In the genomic region with DNA sequence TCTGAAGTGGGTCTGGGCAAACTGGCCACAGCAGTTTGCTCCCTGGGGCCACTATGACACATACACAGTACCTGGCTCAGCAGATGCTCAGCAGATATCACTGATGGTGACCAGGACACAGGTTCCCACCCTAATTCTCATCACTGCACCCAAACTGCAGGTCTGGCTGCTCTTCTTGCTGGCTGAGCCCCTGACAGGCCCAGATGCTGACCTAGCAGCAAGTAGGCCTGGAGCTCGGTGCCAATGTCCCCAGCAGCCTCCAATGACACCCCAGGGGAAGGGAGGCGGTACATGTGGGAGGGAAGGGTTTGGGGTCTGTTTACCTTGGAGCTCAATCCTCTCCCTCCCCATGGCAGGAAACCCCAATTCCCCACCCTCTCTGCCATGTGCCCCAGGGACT, we compare ENCODE assay signal across 15 cellular contexts. TPM values are rescaled to one million over a fixed set of nuclear protein-coding genes. Genes with fewer than 3 reads are reported as not detected.
A peak's percentile ranks its signal among the peaks of the same experiment; 100 is the strongest.
DNase-seq lines count a peak whose midpoint lies in the region; ATAC-seq and TF ChIP-seq lines count a peak whose summit lies in the region.
"Had no signal": no experiment of that assay in that cellular context is flagged by ENCODE, and none has a peak within 500 bp of the region (broad histone marks: within the 10 kb centered on the region; RNA-seq: fewer than 3 reads in every experiment).

No MANE protein-coding gene starts in this region.

- no peak overlapping the region for H2BK15ac ChIP-seq in neuronal stem cell (ENCODE audit: low read length)

- no peaks in the 10 kb centered on the region for H3K9me3 Mint-ChIP-seq in activated naive CD4-positive, alpha-beta T cell treated with anti-CD3 and anti-CD28 coated beads, Interleukin-2, amount 50 U/mL, for 72 hours
- H3K9me3 Mint-ChIP-seq in activated naive CD4-positive, alpha-beta T cell treated with anti-CD3 and anti-CD28 coated beads for 36 hours: no peaks in the 10 kb centered on the region
- H3K9me3 Mint-ChIP-seq in osteocyte (ENCODE audit: unreplicated experiment): no peaks in the 10 kb centered on the region
- H3K9me3 Mint-ChIP-seq: CD8-positive, alpha-beta T cell had no signal

- no peak for DNase-seq in activated naive CD4-positive, alpha-beta T cell treated with anti-CD3 and anti-CD28 coated beads, Interleukin-2, amount 50 U/mL, for 72 hours (ENCODE audit: low spot score in 2 of 2)
- DNase-seq in activated naive CD4-positive, alpha-beta T cell treated with anti-CD3 and anti-CD28 coated beads for 36 hours: no peak
- DNase-seq in T-helper 17 cell (no peak), neuronal stem cell (ENCODE audit: low spot score) (no peak), islet precursor cell (no peak), osteocyte (ENCODE audit: extremely low spot score, unreplicated experiment) (no peak)
- DNase-seq: CD8-positive, alpha-beta T cell; Karpas-422; NCI-H1105 treated with DMSO at 0.1 percent for 48 hours; NCI-H187; NCI-H446; Right ventricle myocardium superior had no signal

- H2BK5ac ChIP-seq in neuronal stem cell (ENCODE audit: low read length): no peak overlapping the region

- H3K9ac ChIP-seq in neuronal stem cell (ENCODE audit: low read depth, low read length, poor library complexity): peak overlapping the region; percentile 7

- no peak overlapping the region for H2AK5ac ChIP-seq in neuronal stem cell (ENCODE audit: low read depth, low read length)

- no peak overlapping the region for H3K23ac ChIP-seq in neuronal stem cell (ENCODE audit: low read depth, low read length, poor library complexity)

- peak overlapping the region; percentile 45 to 96 for H3K27ac Mint-ChIP-seq in activated naive CD4-positive, alpha-beta T cell treated with anti-CD3 and anti-CD28 coated beads, Interleukin-2, amount 50 U/mL, for 72 hours
- H3K27ac Mint-ChIP-seq in activated naive CD4-positive, alpha-beta T cell treated with anti-CD3 and anti-CD28 coated beads for 36 hours: no peak overlapping the region
- H3K27ac Mint-ChIP-seq in T-helper 17 cell: peak overlapping the region; percentile 24
- no peak overlapping the region for H3K27ac Mint-ChIP-seq in osteocyte (ENCODE audit: unreplicated experiment)
- H3K27ac Mint-ChIP-seq: CD8-positive, alpha-beta T cell had no signal

- peaks cover 46 to 64% of the 10 kb centered on the region in 2 experiments for H3K36me3 ChIP-seq in HEK293 (ENCODE audit: control insufficient read depth in 2 of 2, insufficient read depth in 1 of 2, low read length in 2 of 2)
- H3K36me3 ChIP-seq in neuronal stem cell (replicated peaks in 1 of 2; ENCODE audit: control insufficient read depth in 2 of 2, insufficient read depth in 2 of 2, low read length in 2 of 2): peaks cover 49 to 64% of the 10 kb centered on the region in 2 donors

- H3K27ac ChIP-seq in HEK293 (ENCODE audit: extremely low read depth, low read depth, low read length): peak overlapping the region; percentile 41; the same call in 1 of the 2 replicates
- H3K27ac ChIP-seq in neuronal stem cell (replicated peaks; ENCODE audit: low read length): no peak overlapping the region

- peaks cover 15% of the 10 kb centered on the region for H3K79me1 ChIP-seq in neuronal stem cell (ENCODE audit: low read depth, low read length)

- H2BK120ac ChIP-seq in neuronal stem cell (ENCODE audit: low read depth, low read length): no peak overlapping the region

- ATAC-seq in activated naive CD4-positive, alpha-beta T cell treated with anti-CD3 and anti-CD28 coated beads, Interleukin-2, amount 50 U/mL, for 72 hours: no peak
- ATAC-seq in T-helper 17 cell (no peak), GM19452 (IDR thresholded peaks at IDR 0.05; ENCODE audit: unreplicated experiment) (no peak)
- ATAC-seq: CD8-positive, alpha-beta T cell; SK-N-SH treated with all-trans-retinoic acid at 6 μM for 48 hours had no signal

- H2AFZ ChIP-seq in neuronal stem cell (ENCODE audit: low read length): no peak overlapping the region

- H4K8ac ChIP-seq in neuronal stem cell (ENCODE audit: low read depth, low read length): no peak overlapping the region

- no peak overlapping the region for H3K4me3 Mint-ChIP-seq in activated naive CD4-positive, alpha-beta T cell treated with anti-CD3 and anti-CD28 coated beads for 36 hours
- no peak overlapping the region for H3K4me3 Mint-ChIP-seq in T-helper 17 cell
- H3K4me3 Mint-ChIP-seq in osteocyte (ENCODE audit: unreplicated experiment): no peak overlapping the region
- H3K4me3 Mint-ChIP-seq: CD8-positive, alpha-beta T cell had no signal

- intact Hi-C loops in activated naive CD4-positive, alpha-beta T cell treated with anti-CD3 and anti-CD28 coated beads for 36 hours (cut with micrococcal nuclease): no loop called here

- H3K4me1 ChIP-seq in HEK293 (ENCODE audit: control insufficient read depth, insufficient read depth, low read length) (peaks cover 5% of the 10 kb centered on the region), neuronal stem cell (ENCODE audit: control insufficient read depth in 2 of 2, insufficient read depth in 1 of 2, low read depth in 1 of 2, low read length in 2 of 2) (peaks cover 15% of the 10 kb centered on the region in 2 donors)

- no peak overlapping the region for H3K14ac ChIP-seq in neuronal stem cell (ENCODE audit: low read length)

- no peaks in the 10 kb centered on the region for H3K27me3 Mint-ChIP-seq in activated naive CD4-positive, alpha-beta T cell treated with anti-CD3 and anti-CD28 coated beads for 36 hours (ENCODE audit: low read depth)
- H3K27me3 Mint-ChIP-seq in T-helper 17 cell (no peaks in the 10 kb centered on the region), osteocyte (ENCODE audit: unreplicated experiment) (no peaks in the 10 kb centered on the region)

- no peaks in the 10 kb centered on the region for H3K9me3 ChIP-seq in HEK293 (ENCODE audit: control insufficient read depth, insufficient read depth, low read depth, low read length)
- H3K9me3 ChIP-seq in T-helper 17 cell (ENCODE audit: control insufficient read depth, low read length, poor library complexity, severe bottlenecking): no peaks in the 10 kb centered on the region
- no peaks in the 10 kb centered on the region for H3K9me3 ChIP-seq in neuronal stem cell (replicated peaks in 1 of 2; ENCODE audit: control insufficient read depth in 2 of 2, insufficient read depth in 1 of 2, low read depth in 1 of 2, low read length in 2 of 2)

- CTCF ChIA-PET in activated naive CD4-positive, alpha-beta T cell treated with anti-CD3 and anti-CD28 coated beads for 36 hours (lab: Charles Lee): interaction anchor here (0.7 kb wide), 1 partner anchor 101 kb away, joined by 3 read pairs; no protein-coding TSS in a partner anchor
- CTCF ChIA-PET in HEK293 (lab: Yijun Ruan, JAX): interaction anchor here (0.6 to 1.4 kb wide), 4 partner anchors 15 to 242 kb away, joined by 3 to 6 read pairs (median 4); no protein-coding TSS in a partner anchor

- no peak overlapping the region for H3K18ac ChIP-seq in neuronal stem cell (ENCODE audit: low read length)

- no peak overlapping the region for H3K4me2 ChIP-seq in neuronal stem cell (ENCODE audit: insufficient read depth, low read length, poor library complexity, severe bottlenecking)

- no peak overlapping the region for H3K4ac ChIP-seq in neuronal stem cell (ENCODE audit: low read length)

- H3K27me3 ChIP-seq in neuronal stem cell (ENCODE audit: control insufficient read depth in 3 of 3, insufficient read depth in 3 of 3, low read depth in 1 of 3, low read length in 3 of 3): no peaks in the 10 kb centered on the region

- WGBS in neuronal stem cell (ENCODE audit: extremely low coverage in 2 of 2, insufficient read length in 2 of 2, insufficient replicate concordance in 1 of 2), 2 donors: no CpG with 5 or more reads among the region's 2 CpGs

- H3K4me3 ChIP-seq in HEK293 (ENCODE audit: low read depth, low read length) (no peak overlapping the region), neuronal stem cell (ENCODE audit: low read length in 2 of 2) (no peak overlapping the region)

- peaks cover 27 to 41% of the 10 kb centered on the region in 2 donors for H3K36me3 Mint-ChIP-seq in activated naive CD4-positive, alpha-beta T cell treated with anti-CD3 and anti-CD28 coated beads, Interleukin-2, amount 50 U/mL, for 72 hours
- H3K36me3 Mint-ChIP-seq in activated naive CD4-positive, alpha-beta T cell treated with anti-CD3 and anti-CD28 coated beads for 36 hours (ENCODE audit: low read depth): peaks cover 52% of the 10 kb centered on the region
- H3K36me3 Mint-ChIP-seq in T-helper 17 cell (ENCODE audit: low read depth) (peaks cover 5% of the 10 kb centered on the region), osteocyte (ENCODE audit: unreplicated experiment) (peaks cover 28% of the 10 kb centered on the region)

- TF ChIP-seq CTCF in HEK293 (tag by site-specific recombination; IDR thresholded peaks at IDR 0.05): no peak
- no peak for TF ChIP-seq CTCF in osteocyte (IDR thresholded peaks at IDR 0.05)

- peaks cover 33% of the 10 kb centered on the region for H3K4me1 Mint-ChIP-seq in activated naive CD4-positive, alpha-beta T cell treated with anti-CD3 and anti-CD28 coated beads for 36 hours (ENCODE audit: low read depth)
- H3K4me1 Mint-ChIP-seq in T-helper 17 cell (peaks cover 33% of the 10 kb centered on the region), osteocyte (ENCODE audit: unreplicated experiment) (peaks cover 19% of the 10 kb centered on the region)

- H2BK12ac ChIP-seq in neuronal stem cell (ENCODE audit: low read length): no peak overlapping the region

- POLR2A ChIA-PET in HEK293 (lab: Yijun Ruan, JAX): interaction anchor here (0.5 to 2.5 kb wide), 10 partner anchors 11 to 136 kb away, joined by 3 to 22 read pairs (median 3); a partner anchor contains a TSS

- no peak overlapping the region for H4K91ac ChIP-seq in neuronal stem cell (ENCODE audit: low read depth, low read length, poor library complexity)

RNA-seq across cellular contexts. Expression of a gene that starts 5.1 kb away (rescaled TPM):
- total RNA-seq in activated naive CD4-positive, alpha-beta T cell treated with anti-CD3 and anti-CD28 coated beads, Interleukin-2, amount 50 U/mL, for 72 hours: 100 to 1,000 TPM; 192 to 343 TPM
- 100 to 1,000 TPM; 294 to 307 TPM for total RNA-seq in activated naive CD4-positive, alpha-beta T cell treated with anti-CD3 and anti-CD28 coated beads for 36 hours
- total RNA-seq in T-helper 17 cell (10 to 100 TPM; 64.6 to 78.1 TPM), osteocyte (70.7 and 71.1 TPM in 2 replicates)
- 344 TPM for polyA plus RNA-seq in neuronal stem cell (2013, experiment 1 of 2)
- 342 TPM for polyA plus RNA-seq in neuronal stem cell (2013, experiment 2 of 2)

RNA-seq across cellular contexts. Expression of a gene that starts 16.8 kb away (rescaled TPM):
- 1,000 to 10,000 TPM; 2,540 to 2,693 TPM for total RNA-seq in activated naive CD4-positive, alpha-beta T cell treated with anti-CD3 and anti-CD28 coated beads, Interleukin-2, amount 50 U/mL, for 72 hours
- 1,000 to 10,000 TPM; 3,327 to 3,354 TPM for total RNA-seq in activated naive CD4-positive, alpha-beta T cell treated with anti-CD3 and anti-CD28 coated beads for 36 hours
- total RNA-seq in T-helper 17 cell (1,000 to 10,000 TPM; 3,164 to 3,616 TPM), osteocyte (1,845 and 2,000 TPM in 2 replicates)
- polyA plus RNA-seq in neuronal stem cell (2013, experiment 1 of 2): 2,729 TPM
- polyA plus RNA-seq in neuronal stem cell (2013, experiment 2 of 2): 2,534 TPM

RNA-seq across cellular contexts. Expression of a gene that starts 18.4 kb away (rescaled TPM):
- total RNA-seq in activated naive CD4-positive, alpha-beta T cell treated with anti-CD3 and anti-CD28 coated beads, Interleukin-2, amount 50 U/mL, for 72 hours: 1 to 10 TPM; 4.5 to 7.8 TPM
- total RNA-seq in activated naive CD4-positive, alpha-beta T cell treated with anti-CD3 and anti-CD28 coated beads for 36 hours: 10 to 100 TPM in 1 of 2 experiments, 1 to 10 TPM in 1; 9.9 to 10.2 TPM
- total RNA-seq in T-helper 17 cell (10 to 100 TPM; 14.6 to 19.5 TPM), osteocyte (0.70 and 1.1 TPM in 2 replicates)
- polyA plus RNA-seq in neuronal stem cell (2013, experiment 1 of 2): 0.14 TPM
- 0.14 TPM for polyA plus RNA-seq in neuronal stem cell (2013, experiment 2 of 2)

RNA-seq across cellular contexts. Expression of a gene that starts 25.9 kb away (rescaled TPM):
- not detected for total RNA-seq in activated naive CD4-positive, alpha-beta T cell treated with anti-CD3 and anti-CD28 coated beads, Interleukin-2, amount 50 U/mL, for 72 hours
- total RNA-seq in activated naive CD4-positive, alpha-beta T cell treated with anti-CD3 and anti-CD28 coated beads for 36 hours: not detected
- total RNA-seq in T-helper 17 cell (not detected), osteocyte (not detected in 2 replicates)
- polyA plus RNA-seq in neuronal stem cell (2013, experiment 1 of 2): 0.85 TPM
- polyA plus RNA-seq in neuronal stem cell (2013, experiment 2 of 2): 0.46 TPM
- total RNA-seq: CD8-positive, alpha-beta T cell; Right ventricle myocardium superior had no signal

RNA-seq across cellular contexts. Expression of a gene that starts 32.2 kb away (rescaled TPM):
- total RNA-seq in activated naive CD4-positive, alpha-beta T cell treated with anti-CD3 and anti-CD28 coated beads, Interleukin-2, amount 50 U/mL, for 72 hours: under 1 TPM in 1 of 2 donors, not detected in 1; 0.32 TPM
- total RNA-seq in activated naive CD4-positive, alpha-beta T cell treated with anti-CD3 and anti-CD28 coated beads for 36 hours: not detected
- total RNA-seq in T-helper 17 cell: under 1 TPM; 0.25 to 0.89 TPM
- 1.1 TPM for polyA plus RNA-seq in neuronal stem cell (2013, experiment 1 of 2)
- polyA plus RNA-seq in neuronal stem cell (2013, experiment 2 of 2): 1.1 TPM
- total RNA-seq in osteocyte: 0.91 and 1.0 TPM in 2 replicates
- total RNA-seq: Right ventricle myocardium superior had no signal

Comparison
In these comparisons a context has a peak if more than half of its experiments do, and no peak if none do; other contexts are left out.
1. H3K27ac Mint-ChIP-seq: peak in activated naive CD4-positive, alpha-beta T cell treated with anti-CD3 and anti-CD28 coated beads, Interleukin-2, amount 50 U/mL, for 72 hours (2 of 2) and T-helper 17 cell (single experiment); none in activated naive CD4-positive, alpha-beta T cell treated with anti-CD3 and anti-CD28 coated beads for 36 hours (single experiment) and osteocyte (single experiment).